22 cellular contexts compared by ENCODE assay signal in genomic region chr12:101078144-101078543, GRCh38.
"Had no signal": no experiment of that assay in that cellular context is flagged by ENCODE, and none has a peak within 500 bp of the region (broad histone marks: within the 10 kb centered on the region; RNA-seq: fewer than 3 reads in every experiment).

No MANE protein-coding gene starts in this region.

- DNase-seq: cerebellar nuclear complex; colonic mucosa; dermis blood vessel endothelial cell; effector CD4-positive, alpha-beta T cell; foreskin melanocyte; head of caudate nucleus; left colon; left ventricle myocardium superior; naive thymus-derived CD4-positive, alpha-beta T cell; nucleus accumbens; ovary; small intestine; stimulated activated CD4-positive, alpha-beta T cell treated with anti-CD3 and anti-CD28 coated beads, Interleukin-4, amount 100 ng/mL, for 1 hour; stimulated activated CD8-positive, alpha-beta memory T cell treated with anti-CD3 and anti-CD28 coated beads, Interleukin-4, amount 100 ng/mL, for 48 hours; stimulated activated naive CD8-positive, alpha-beta T cell treated with anti-CD3 and anti-CD28 coated beads, Interleukin-15, Interleukin-2, amounts not matched to agents 100 U/mL and 50 U/mL, for 24 hours; testis; transverse colon had no signal

- H3K36me3 ChIP-seq: colonic mucosa, ovary, right atrium auricular region, transverse colon had no signal

- H3K9me3 Mint-ChIP-seq: neural crest cell had no signal

- H3K9me3 ChIP-seq: colonic mucosa, ovary, right atrium auricular region, testis, transverse colon had no signal

- H3K4me3 Mint-ChIP-seq: naive thymus-derived CD4-positive, alpha-beta T cell; neural crest cell; stimulated activated effector memory CD8-positive, alpha-beta T cell treated with anti-CD3 and anti-CD28 coated beads, Interleukin-12 subunit alpha, Interleukin-12 subunit beta, amount 100 ng/mL, for 72 hours had no signal

- H3K4me1 Mint-ChIP-seq: neural crest cell; stimulated activated effector memory CD8-positive, alpha-beta T cell treated with anti-CD3 and anti-CD28 coated beads, Interleukin-12 subunit alpha, Interleukin-12 subunit beta, amount 100 ng/mL, for 72 hours had no signal

- H3K27ac Mint-ChIP-seq: naive thymus-derived CD4-positive, alpha-beta T cell; stimulated activated effector memory CD8-positive, alpha-beta T cell treated with anti-CD3 and anti-CD28 coated beads, Interleukin-12 subunit alpha, Interleukin-12 subunit beta, amount 100 ng/mL, for 72 hours had no signal

- H3K27me3 ChIP-seq: colonic mucosa, hepatocyte, ovary, right atrium auricular region, testis, transverse colon had no signal

- H3K4me1 ChIP-seq: colonic mucosa, right atrium auricular region had no signal

- H3K36me3 Mint-ChIP-seq: stimulated activated effector memory CD8-positive, alpha-beta T cell treated with anti-CD3 and anti-CD28 coated beads, Interleukin-12 subunit alpha, Interleukin-12 subunit beta, amount 100 ng/mL, for 72 hours had no signal

- H3K4me3 ChIP-seq: colonic mucosa, hepatocyte, lung, ovary, right atrium auricular region, testis, transverse colon had no signal

- H3K27ac ChIP-seq: colonic mucosa, hepatocyte, ovary, right atrium auricular region, testis, transverse colon had no signal
